ENCODE assay signal across 11 cellular contexts in the genomic region with DNA sequence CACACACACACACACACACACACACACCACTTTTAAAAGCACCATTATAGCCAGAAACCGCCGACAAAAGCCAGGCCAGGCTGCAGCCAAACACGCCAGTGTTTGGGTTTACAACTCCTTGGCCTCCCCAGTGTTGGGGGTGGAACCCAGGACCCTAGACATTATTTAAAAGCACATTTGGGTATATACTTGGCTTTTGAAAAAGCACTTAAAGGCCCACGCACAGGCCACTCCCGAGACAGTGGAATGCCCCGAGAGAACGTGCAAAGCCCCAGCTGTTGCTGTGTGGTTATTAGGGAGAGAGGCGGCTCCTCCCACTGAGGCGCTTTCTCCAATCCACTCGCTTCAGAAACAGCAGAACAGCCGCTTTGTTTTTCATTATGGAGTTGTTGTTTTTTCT. TPM values are rescaled to one million over a fixed set of nuclear protein-coding genes. Genes with fewer than 3 reads are reported as not detected.
DNase-seq lines count a peak whose midpoint lies in the region; ATAC-seq and TF ChIP-seq lines count a peak whose summit lies in the region.
"Had no signal": no experiment of that assay in that cellular context is flagged by ENCODE, and none has a peak within 500 bp of the region (broad histone marks: within the 10 kb centered on the region; RNA-seq: fewer than 3 reads in every experiment).

No MANE protein-coding gene starts in this region.

- H3K27me3 ChIP-seq in neuron (ENCODE audit: insufficient read depth, low read length) = no peaks in the 10 kb centered on the region

- H3K4me3 ChIP-seq in fibroblast of villous mesenchyme (ENCODE audit: low read depth, low read length) = peak overlapping the region; percentile 13
- peak overlapping the region; percentile 5 for H3K4me3 ChIP-seq in neuron (ENCODE audit: low read length)
- H3K4me3 ChIP-seq: thoracic aorta had no signal

- H3K36me3 Mint-ChIP-seq in effector memory CD8-positive, alpha-beta T cell (ENCODE audit: insufficient read depth) = no peaks in the 10 kb centered on the region

- ATAC-seq in Right ventricle myocardium inferior = peak; percentile 86
- ATAC-seq in effector memory CD8-positive, alpha-beta T cell (replicated peaks) = no peak

- H3K4me1 ChIP-seq in neuron (ENCODE audit: insufficient read depth, low read length) = peaks cover 12% of the 10 kb centered on the region

- H3K4me3 Mint-ChIP-seq in effector memory CD8-positive, alpha-beta T cell = no peak overlapping the region
- H3K4me3 Mint-ChIP-seq: activated CD4-positive, alpha-beta T cell treated with anti-CD3 and anti-CD28 coated beads, Interleukin-2, amount 10 ng/mL, durations not matched to agents 24 days and 14 days had no signal

- intact Hi-C loops in Right ventricle myocardium inferior (cut with DNase I) (no loop called here), cardiac septum (cut with DNase I) (no loop called here)

- H2AFZ ChIP-seq in neuron (ENCODE audit: low read depth, low read length) = no peak overlapping the region

- no peaks in the 10 kb centered on the region for H3K27me3 Mint-ChIP-seq in effector memory CD8-positive, alpha-beta T cell

- TF ChIP-seq CTCF in fibroblast of villous mesenchyme (IDR thresholded peaks at IDR 0.05; ENCODE audit: insufficient read depth, low read depth, low read length) (no peak), GM10266 (IDR thresholded peaks at IDR 0.05; ENCODE audit: control insufficient read depth, insufficient read depth, low read depth, missing control alignments) (no peak)

- no peaks in the 10 kb centered on the region for H3K36me3 ChIP-seq in neuron (ENCODE audit: insufficient read depth, low read length)
- H3K36me3 ChIP-seq: thoracic aorta had no signal

- no peaks in the 10 kb centered on the region for H3K9me3 ChIP-seq in neuron (ENCODE audit: low read length)
- H3K9me3 ChIP-seq: thoracic aorta had no signal

- H3K4me1 Mint-ChIP-seq in effector memory CD8-positive, alpha-beta T cell (ENCODE audit: low read depth in 2 of 2) = peaks cover 0 to 3% of the 10 kb centered on the region in 2 donors
- H3K4me1 Mint-ChIP-seq: activated CD4-positive, alpha-beta T cell treated with anti-CD3 and anti-CD28 coated beads, Interleukin-2, amount 10 ng/mL, durations not matched to agents 24 days and 14 days had no signal

- no peak overlapping the region for H3K27ac Mint-ChIP-seq in effector memory CD8-positive, alpha-beta T cell
- H3K27ac Mint-ChIP-seq: activated CD4-positive, alpha-beta T cell treated with anti-CD3 and anti-CD28 coated beads, Interleukin-2, amount 10 ng/mL, durations not matched to agents 24 days and 14 days had no signal

- no peaks in the 10 kb centered on the region for H3K9me3 Mint-ChIP-seq in effector memory CD8-positive, alpha-beta T cell
- H3K9me3 Mint-ChIP-seq: activated CD4-positive, alpha-beta T cell treated with anti-CD3 and anti-CD28 coated beads, Interleukin-2, amount 10 ng/mL, durations not matched to agents 24 days and 14 days had no signal

- DNase-seq in Right ventricle myocardium inferior (ENCODE audit: missing footprints) = no peak
- DNase-seq in cardiac septum (ENCODE audit: low spot score) = no peak
- DNase-seq in fibroblast of villous mesenchyme (ENCODE audit: low read depth) = peak; percentile 87
- no peak for DNase-seq in GM10266 (ENCODE audit: extremely low spot score)
- no peak for DNase-seq in effector memory CD8-positive, alpha-beta T cell
- DNase-seq in NCI-H510A treated with DMSO at 0.1 percent for 48 hours (lab: John Stamatoyannopoulos, UW) = no peak
- DNase-seq in activated CD4-positive, alpha-beta T cell treated with anti-CD3 and anti-CD28 coated beads for 1 hour = no peak
- DNase-seq: activated CD4-positive, alpha-beta T cell treated with anti-CD3 and anti-CD28 coated beads, Interleukin-2, amount 10 ng/mL, durations not matched to agents 24 days and 14 days; NCI-H1092 had no signal

RNA-seq across cellular contexts. Expression of gene GGACT, which starts 38.2 kb away (rescaled TPM):
- total RNA-seq in Right ventricle myocardium inferior = 1.4 TPM
- 1.7 TPM for total RNA-seq in cardiac septum
- 5.2 and 8.2 TPM in 2 replicates for total RNA-seq in fibroblast of villous mesenchyme
